In the genomic region with DNA sequence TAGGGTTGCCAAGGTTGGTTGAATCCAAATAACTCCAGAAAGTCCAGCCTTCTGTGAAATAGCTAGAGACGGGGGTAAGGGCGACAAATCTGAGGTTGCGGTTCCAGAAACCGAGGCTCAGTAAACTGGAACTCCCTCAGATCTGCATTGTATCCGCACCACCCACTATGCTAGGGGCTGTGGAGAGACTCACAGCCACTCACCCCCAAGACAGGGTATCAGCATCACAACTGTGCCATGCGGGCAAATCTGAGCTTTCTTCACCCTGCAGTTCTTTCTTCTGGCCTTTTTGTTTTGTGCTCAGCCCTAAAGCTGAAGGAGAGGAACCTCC, we compare ENCODE assay signal across 9 cellular contexts. TPM values are rescaled to one million over a fixed set of nuclear protein-coding genes. Genes with fewer than 3 reads are reported as not detected.
A peak's percentile ranks its signal among the peaks of the same experiment; 100 is the strongest.
DNase-seq lines count a peak whose midpoint lies in the region; ATAC-seq and TF ChIP-seq lines count a peak whose summit lies in the region.
"Had no signal": no experiment of that assay in that cellular context is flagged by ENCODE, and none has a peak within 500 bp of the region (broad histone marks: within the 10 kb centered on the region; RNA-seq: fewer than 3 reads in every experiment).

No MANE protein-coding gene starts in this region.

- peaks cover 61% of the 10 kb centered on the region for H3K4me1 Mint-ChIP-seq in activated T-cell treated with anti-CD3 and anti-CD28 coated beads, Interleukin-2, amount 50 U/mL, for 24 hours (ENCODE audit: low read depth)

- TF ChIP-seq EP300 in transverse colon (IDR thresholded peaks at IDR 0.05; ENCODE audit: low read depth): no peak

- no peaks in the 10 kb centered on the region for H3K27me3 Mint-ChIP-seq in activated T-cell treated with anti-CD3 and anti-CD28 coated beads, Interleukin-2, amount 50 U/mL, for 24 hours

- H3K36me3 ChIP-seq in ascending aorta: no peaks in the 10 kb centered on the region
- no peaks in the 10 kb centered on the region for H3K36me3 ChIP-seq in left lung
- H3K36me3 ChIP-seq in transverse colon: no peaks in the 10 kb centered on the region

- no peaks in the 10 kb centered on the region for H3K9me3 Mint-ChIP-seq in activated T-cell treated with anti-CD3 and anti-CD28 coated beads, Interleukin-2, amount 50 U/mL, for 24 hours

- no peak for DNase-seq in activated T-cell treated with anti-CD3 and anti-CD28 coated beads, Interleukin-2, amount 50 U/mL, for 24 hours
- no peak for DNase-seq in activated T-cell treated with anti-CD3 and anti-CD28 coated beads for 4 hours
- no peak for DNase-seq in ascending aorta (ENCODE audit: low spot score in 2 of 2)
- no peak for DNase-seq in left lung
- DNase-seq in transverse colon: no peak
- no peak for DNase-seq in NCI-H2081 treated with DMSO at 0.1 percent for 48 hours (lab: John Stamatoyannopoulos, UW)
- no peak for DNase-seq in dermis blood vessel endothelial cell
- DNase-seq: DMS79 treated with DMSO at 0.1 percent for 48 hours had no signal

- H3K4me1 ChIP-seq in ascending aorta (peaks cover 0 to 3% of the 10 kb centered on the region in 2 donors), left lung (peaks cover 0 to 5% of the 10 kb centered on the region in 2 donors), transverse colon (peaks cover 0 to 5% (median 3%) of the 10 kb centered on the region in 4 donors)

- WGBS in transverse colon (ENCODE audit: low coverage in 1 of 2), 2 donors: 60% methylated on average over 6 of the region's 6 CpGs; no CpG with 5 or more reads in 1 of the 2 donors

- TF ChIP-seq POLR2A in transverse colon (IDR thresholded peaks at IDR 0.05): no peak

- intact Hi-C loops in ascending aorta (cut with DNase I): loop anchor here (1.0 to 5.0 kb wide), 4 partner anchors 12 to 979 kb away; a partner anchor contains a TSS
- intact Hi-C loops in left lung (cut with DNase I): no loop called here
- intact Hi-C loops in transverse colon (cut with DNase I; ENCODE audit: low total_unique reads): loop anchor here (10.0 kb wide), 1 partner anchor 54 kb away; no protein-coding TSS in a partner anchor

- in situ Hi-C loops in transverse colon (cut with MboI; ENCODE audit: low pct_ligation_motif_present in 1 of 4, low pct_unique_long_range_greater_than_20kb in 1 of 4, low sequenced_read_pairs in 3 of 4): no loop called here

- H3K27ac ChIP-seq in ascending aorta (peak overlapping the region; percentile 62 to 66), left lung (no peak overlapping the region), transverse colon (peak overlapping the region in 3 of 4 donors; percentile 41 to 64 (median 54))

- H3K27ac Mint-ChIP-seq in activated T-cell treated with anti-CD3 and anti-CD28 coated beads, Interleukin-2, amount 50 U/mL, for 24 hours: peak overlapping the region; percentile 80

- H3K4me3 ChIP-seq in ascending aorta (peak overlapping the region; percentile 59 to 80), left lung (peak overlapping the region; percentile 38 to 48), transverse colon (peak overlapping the region; percentile 28 to 54 (median 37))

- H3K9me3 ChIP-seq in ascending aorta (no peaks in the 10 kb centered on the region), left lung (no peaks in the 10 kb centered on the region), transverse colon (no peaks in the 10 kb centered on the region)

- TF ChIP-seq CTCF in ascending aorta (IDR thresholded peaks at IDR 0.05) (no peak), left lung (IDR thresholded peaks at IDR 0.05) (no peak), transverse colon (IDR thresholded peaks at IDR 0.05) (no peak)

- H3K36me3 Mint-ChIP-seq in activated T-cell treated with anti-CD3 and anti-CD28 coated beads, Interleukin-2, amount 50 U/mL, for 24 hours (ENCODE audit: low read depth): peaks cover 21% of the 10 kb centered on the region

- no peaks in the 10 kb centered on the region for H3K27me3 ChIP-seq in ascending aorta
- no peaks in the 10 kb centered on the region for H3K27me3 ChIP-seq in left lung
- H3K27me3 ChIP-seq in transverse colon: no peaks in the 10 kb centered on the region

- H3K4me3 Mint-ChIP-seq in activated T-cell treated with anti-CD3 and anti-CD28 coated beads, Interleukin-2, amount 50 U/mL, for 24 hours: peak overlapping the region; percentile 86

- ATAC-seq in left lung (no peak), GM19467 (IDR thresholded peaks at IDR 0.05; ENCODE audit: unreplicated experiment) (no peak)

RNA-seq across cellular contexts. Expression of a gene that starts 0.6 kb away (rescaled TPM):
- total RNA-seq in ascending aorta (13.5 TPM), left lung (10 to 100 TPM; 10.7 to 13.7 TPM), transverse colon (10 to 100 TPM in 1 of 4 donors, 1 to 10 TPM in 3; 1.1 to 69.3 (median 4.7) TPM), dermis blood vessel endothelial cell (1.5 and 2.7 TPM in 2 replicates)

RNA-seq across cellular contexts. Expression of a gene that starts 51.6 kb away (rescaled TPM):
- 0.64 TPM for total RNA-seq in ascending aorta
- 10 to 100 TPM; 10.9 to 11.5 TPM for total RNA-seq in left lung
- total RNA-seq in transverse colon: 100 to 1,000 TPM in 1 of 4 donors, 10 to 100 TPM in 1, 1 to 10 TPM in 1, not detected in 1; 5.3 to 263 (median 12.4) TPM
- 3.4 and 6.3 TPM in 2 replicates for total RNA-seq in dermis blood vessel endothelial cell

Comparison
In these comparisons a context has a peak if more than half of its experiments do, and no peak if none do; other contexts are left out.
1. H3K27ac ChIP-seq: peak in ascending aorta (2 of 2) and transverse colon (3 of 4); none in left lung (0 of 2).
2. intact Hi-C loops: an anchor here in ascending aorta (1.0 to 5.0 kb wide) and transverse colon (10.0 kb wide); none called in left lung.
3. Peak in every context shown above with its lines, with median percentiles within 50 percentile points of each other: H3K4me3 ChIP-seq.